8 cellular contexts compared by ENCODE assay signal in genomic region chr2:73386342-73386868, GRCh38. TPM values are rescaled to one million over a fixed set of nuclear protein-coding genes. Genes with fewer than 3 reads are reported as not detected.
DNase-seq lines count a peak whose midpoint lies in the region; ATAC-seq and TF ChIP-seq lines count a peak whose summit lies in the region.

No MANE protein-coding gene starts in this region.

- peak overlapping the region; percentile 89 for H3K4me3 Mint-ChIP-seq in activated CD8-positive, alpha-beta memory T cell treated with anti-CD3 and anti-CD28 coated beads, Interleukin-2, amount 10 ng/mL, durations not matched to agents 7 days and 5 days
- H3K4me3 Mint-ChIP-seq in activated CD8-positive, alpha-beta T cell treated with anti-CD3 and anti-CD28 coated beads for 36 hours = peak overlapping the region; percentile 89

- no peak for TF ChIP-seq POLR2A in spleen (IDR thresholded peaks at IDR 0.05)

- H3K9me3 ChIP-seq in right cardiac atrium (ENCODE audit: control insufficient read depth, low read length) = no peaks in the 10 kb centered on the region
- no peaks in the 10 kb centered on the region for H3K9me3 ChIP-seq in spleen

- under 1% methylated on average over 24 of the region's 24 CpGs for WGBS in right cardiac atrium
- WGBS in spleen, 5 donors = 0 to 1% (median 0%) methylated on average over 21 to 24 of the region's 24 CpGs

- CTCF ChIA-PET in activated CD8-positive, alpha-beta memory T cell treated with anti-CD3 and anti-CD28 coated beads, Interleukin-2, amount 10 ng/mL, durations not matched to agents 7 days and 5 days (lab: Charles Lee) = interaction anchor here (1.1 kb wide), 1 partner anchor 90 kb away, joined by 3 read pairs; no protein-coding TSS in a partner anchor
- CTCF ChIA-PET in activated CD8-positive, alpha-beta T cell treated with anti-CD3 and anti-CD28 coated beads for 36 hours (lab: Charles Lee) = interaction anchor here (1.3 kb wide), 1 partner anchor 87 kb away, joined by 3 read pairs; no protein-coding TSS in a partner anchor

- peaks cover 21% of the 10 kb centered on the region for H3K4me1 Mint-ChIP-seq in activated CD8-positive, alpha-beta memory T cell treated with anti-CD3 and anti-CD28 coated beads, Interleukin-2, amount 10 ng/mL, durations not matched to agents 7 days and 5 days
- peaks cover 20% of the 10 kb centered on the region for H3K4me1 Mint-ChIP-seq in activated CD8-positive, alpha-beta T cell treated with anti-CD3 and anti-CD28 coated beads for 36 hours (ENCODE audit: low read depth)

- no peaks in the 10 kb centered on the region for H3K27me3 ChIP-seq in right cardiac atrium (ENCODE audit: control insufficient read depth, insufficient read depth)
- no peaks in the 10 kb centered on the region for H3K27me3 ChIP-seq in spleen (replicated peaks in 1 of 7)

- peak; percentile 13 for ATAC-seq in activated CD8-positive, alpha-beta memory T cell treated with anti-CD3 and anti-CD28 coated beads, Interleukin-2, amount 10 ng/mL, durations not matched to agents 7 days and 5 days
- ATAC-seq in HG03064 (IDR thresholded peaks at IDR 0.05; ENCODE audit: low read depth, unreplicated experiment) = peak; percentile 1
- ATAC-seq in activated CD8-positive, alpha-beta T cell treated with anti-CD3 and anti-CD28 coated beads for 36 hours = peak; percentile 3
- peak in 1 of 2 donors; percentile 6 for ATAC-seq in right cardiac atrium

- H3K36me3 Mint-ChIP-seq in activated CD8-positive, alpha-beta memory T cell treated with anti-CD3 and anti-CD28 coated beads, Interleukin-2, amount 10 ng/mL, durations not matched to agents 7 days and 5 days = peaks cover 2% of the 10 kb centered on the region
- peaks cover 5% of the 10 kb centered on the region for H3K36me3 Mint-ChIP-seq in activated CD8-positive, alpha-beta T cell treated with anti-CD3 and anti-CD28 coated beads for 36 hours (ENCODE audit: low read depth)

- peak overlapping the region; percentile 85 for H3K27ac Mint-ChIP-seq in activated CD8-positive, alpha-beta memory T cell treated with anti-CD3 and anti-CD28 coated beads, Interleukin-2, amount 10 ng/mL, durations not matched to agents 7 days and 5 days
- H3K27ac Mint-ChIP-seq in activated CD8-positive, alpha-beta T cell treated with anti-CD3 and anti-CD28 coated beads for 36 hours = peak overlapping the region; percentile 87

- DNase-seq in activated CD8-positive, alpha-beta memory T cell treated with anti-CD3 and anti-CD28 coated beads, Interleukin-2, amount 10 ng/mL, durations not matched to agents 7 days and 5 days = no peak
- DNase-seq in activated CD8-positive, alpha-beta memory T cell treated with anti-CD3 and anti-CD28 coated beads for 24 hours = no peak
- DNase-seq in activated CD8-positive, alpha-beta T cell treated with anti-CD3 and anti-CD28 coated beads for 36 hours = no peak
- DNase-seq in right cardiac atrium (peak in 1 of 3 donors; percentile 50), spleen (no peak), NAMALWA (ENCODE audit: low spot score) (no peak), NCI-H2029 (lab: John Stamatoyannopoulos, UW) (no peak)

- peaks cover 7% of the 10 kb centered on the region for H3K27me3 Mint-ChIP-seq in activated CD8-positive, alpha-beta memory T cell treated with anti-CD3 and anti-CD28 coated beads, Interleukin-2, amount 10 ng/mL, durations not matched to agents 7 days and 5 days
- no peaks in the 10 kb centered on the region for H3K27me3 Mint-ChIP-seq in activated CD8-positive, alpha-beta T cell treated with anti-CD3 and anti-CD28 coated beads for 36 hours

- POLR2A ChIA-PET in activated CD8-positive, alpha-beta T cell treated with anti-CD3 and anti-CD28 coated beads for 36 hours (lab: Charles Lee) = interaction anchor here (0.6 to 1.0 kb wide), 2 partner anchors 26 to 55 kb away, joined by 3 read pairs; no protein-coding TSS in a partner anchor

- no peak for TF ChIP-seq CTCF in activated CD8-positive, alpha-beta T cell treated with anti-CD3 and anti-CD28 coated beads for 36 hours (IDR thresholded peaks at IDR 0.05)
- no peak for TF ChIP-seq CTCF in spleen (IDR thresholded peaks at IDR 0.05 in 8 of 11, conservative IDR thresholded peaks at IDR 0.05 in 3 of 11)

- no peaks in the 10 kb centered on the region for H3K36me3 ChIP-seq in spleen

- H3K27ac ChIP-seq in right cardiac atrium (ENCODE audit: low read length) (peak overlapping the region; percentile 92), spleen (peak overlapping the region; percentile 76 to 97 (median 90))

- no peaks in the 10 kb centered on the region for H3K9me3 Mint-ChIP-seq in activated CD8-positive, alpha-beta memory T cell treated with anti-CD3 and anti-CD28 coated beads, Interleukin-2, amount 10 ng/mL, durations not matched to agents 7 days and 5 days (ENCODE audit: low read depth)
- H3K9me3 Mint-ChIP-seq in activated CD8-positive, alpha-beta T cell treated with anti-CD3 and anti-CD28 coated beads for 36 hours = no peaks in the 10 kb centered on the region

- peak overlapping the region; percentile 81 for H3K4me3 ChIP-seq in right cardiac atrium (ENCODE audit: low read length)
- peak overlapping the region; percentile 66 to 90 (median 83) for H3K4me3 ChIP-seq in spleen

- H3K4me1 ChIP-seq in right cardiac atrium (ENCODE audit: control insufficient read depth, insufficient read depth, low read length) = peaks cover 4% of the 10 kb centered on the region
- peaks cover 0 to 30% (median 17%) of the 10 kb centered on the region in 6 donors for H3K4me1 ChIP-seq in spleen

- intact Hi-C loops in activated CD8-positive, alpha-beta T cell treated with anti-CD3 and anti-CD28 coated beads for 36 hours (cut with micrococcal nuclease) = no loop called here
- intact Hi-C loops in right cardiac atrium (cut with DNase I) = no loop called here
- intact Hi-C loops in spleen (cut with DNase I; ENCODE audit: low total_unique reads) = loop anchor here (10.0 kb wide), 1 partner anchor 102 kb away; the partner anchor contains the start of gene FBXO41

RNA-seq across cellular contexts. Expression of gene ALMS1, which starts 0.8 kb away (rescaled TPM):
- total RNA-seq in activated CD8-positive, alpha-beta memory T cell treated with anti-CD3 and anti-CD28 coated beads, Interleukin-2, amount 10 ng/mL, durations not matched to agents 7 days and 5 days = 10 to 100 TPM; 12.9 to 19.6 TPM
- 10 to 100 TPM; 18.1 to 20.3 TPM for total RNA-seq in activated CD8-positive, alpha-beta T cell treated with anti-CD3 and anti-CD28 coated beads for 36 hours
- total RNA-seq in right cardiac atrium = 10 to 100 TPM in 2 of 4 donors, 1 to 10 TPM in 2; 8.5 to 11.8 (median 10.2) TPM
- polyA plus RNA-seq in right cardiac atrium = 3.3 TPM
- 10 to 100 TPM; 12.8 to 34.2 (median 21.4) TPM for total RNA-seq in spleen
- polyA plus RNA-seq in spleen = 1 to 10 TPM; 3.8 to 4.6 (median 4.4) TPM
